Comparison of ENCODE assay signal across 8 cellular contexts in the genomic region with DNA sequence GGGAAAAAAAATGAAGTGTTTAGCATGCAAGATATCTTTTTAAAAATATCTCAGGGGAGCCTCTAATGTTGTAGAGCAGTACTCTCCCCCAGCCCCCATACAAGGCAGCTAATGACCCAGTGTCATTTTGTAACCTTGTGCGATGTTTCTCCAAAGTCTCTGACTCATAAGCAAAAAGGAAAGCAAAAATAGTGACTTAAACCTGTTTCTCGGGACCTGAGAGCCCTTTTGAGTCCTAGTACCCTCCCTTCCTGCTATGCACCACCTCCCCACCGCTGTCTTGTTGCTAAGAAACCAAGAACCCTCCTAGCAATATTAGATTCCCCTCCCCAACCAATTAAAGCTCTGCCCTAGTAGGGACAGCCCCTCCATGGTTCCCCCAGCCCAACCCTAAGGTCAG. TPM values are rescaled to one million over a fixed set of nuclear protein-coding genes. Genes with fewer than 3 reads are reported as not detected.
A peak's percentile ranks its signal among the peaks of the same experiment; 100 is the strongest.
DNase-seq lines count a peak whose midpoint lies in the region; ATAC-seq and TF ChIP-seq lines count a peak whose summit lies in the region.

No MANE protein-coding gene starts in this region.

- intact Hi-C loops in activated CD8-positive, alpha-beta T cell treated with anti-CD3 and anti-CD28 coated beads for 36 hours (cut with micrococcal nuclease): no loop called here
- intact Hi-C loops in sigmoid colon (cut with DNase I): no loop called here

- TF ChIP-seq EP300 in suprapubic skin (IDR thresholded peaks at IDR 0.05): no peak
- TF ChIP-seq EP300 in sigmoid colon (IDR thresholded peaks at IDR 0.05): no peak

- H3K79me2 ChIP-seq in trophoblast cell (ENCODE audit: control insufficient read depth, insufficient read depth, low read length, poor library complexity): peaks cover 5% of the 10 kb centered on the region

- no peak overlapping the region for H3K4ac ChIP-seq in trophoblast cell (ENCODE audit: low read depth, low read length)

- peak overlapping the region; percentile 75 for H2BK120ac ChIP-seq in trophoblast cell (ENCODE audit: insufficient read depth, low read length, poor library complexity)

- H3K9me3 ChIP-seq in trophoblast cell (ENCODE audit: insufficient read depth, low read depth, low read length): no peaks in the 10 kb centered on the region
- H3K9me3 ChIP-seq in suprapubic skin: no peaks in the 10 kb centered on the region
- no peaks in the 10 kb centered on the region for H3K9me3 ChIP-seq in sigmoid colon

- H3K27me3 Mint-ChIP-seq in activated CD8-positive, alpha-beta T cell treated with anti-CD3 and anti-CD28 coated beads for 36 hours: no peaks in the 10 kb centered on the region

- ATAC-seq in HG03045 (IDR thresholded peaks at IDR 0.05; ENCODE audit: unreplicated experiment): peak; percentile 69
- ATAC-seq in activated CD8-positive, alpha-beta T cell treated with anti-CD3 and anti-CD28 coated beads for 36 hours: peak; percentile 76

- H4K91ac ChIP-seq in trophoblast cell (ENCODE audit: low read depth, low read length): no peak overlapping the region

- H2BK5ac ChIP-seq in trophoblast cell (ENCODE audit: low read depth, low read length, poor library complexity): peak overlapping the region; percentile 35

- H3K4me3 ChIP-seq in trophoblast cell (ENCODE audit: low read depth, low read length) (no peak overlapping the region), suprapubic skin (no peak overlapping the region), sigmoid colon (no peak overlapping the region)

- H2BK12ac ChIP-seq in trophoblast cell (ENCODE audit: low read length): no peak overlapping the region

- TF ChIP-seq POLR2A in suprapubic skin (IDR thresholded peaks at IDR 0.05): no peak
- no peak for TF ChIP-seq POLR2A in sigmoid colon (IDR thresholded peaks at IDR 0.05)

- H3K4me1 ChIP-seq in trophoblast cell (ENCODE audit: control insufficient read depth in 1 of 2, insufficient read depth in 2 of 2, low read length in 2 of 2) (peaks cover 22 to 26% of the 10 kb centered on the region in 2 experiments), suprapubic skin (peaks cover 34% of the 10 kb centered on the region), sigmoid colon (peaks cover 0 to 31% (median 19%) of the 10 kb centered on the region in 4 donors)

- H3K14ac ChIP-seq in trophoblast cell (ENCODE audit: low read length): no peak overlapping the region

- peaks cover 8% of the 10 kb centered on the region for H3K36me3 Mint-ChIP-seq in activated CD8-positive, alpha-beta T cell treated with anti-CD3 and anti-CD28 coated beads for 36 hours (ENCODE audit: low read depth)

- H3K9me3 Mint-ChIP-seq in activated CD8-positive, alpha-beta T cell treated with anti-CD3 and anti-CD28 coated beads for 36 hours: no peaks in the 10 kb centered on the region

- H3K36me3 ChIP-seq in trophoblast cell (ENCODE audit: control insufficient read depth in 1 of 2, insufficient read depth in 2 of 2, low read length in 2 of 2) (no peaks in the 10 kb centered on the region), suprapubic skin (no peaks in the 10 kb centered on the region), sigmoid colon (no peaks in the 10 kb centered on the region)

- H3K79me1 ChIP-seq in trophoblast cell (ENCODE audit: low read length): peaks cover 16% of the 10 kb centered on the region

- H3K23ac ChIP-seq in trophoblast cell (ENCODE audit: low read length): no peak overlapping the region

- H4K12ac ChIP-seq in trophoblast cell (ENCODE audit: low read depth, low read length): no peak overlapping the region

- peak overlapping the region; percentile 79 for H3K27ac Mint-ChIP-seq in activated CD8-positive, alpha-beta T cell treated with anti-CD3 and anti-CD28 coated beads for 36 hours

- no peaks in the 10 kb centered on the region for H3K27me3 ChIP-seq in trophoblast cell (ENCODE audit: insufficient read depth, low read length)
- no peaks in the 10 kb centered on the region for H3K27me3 ChIP-seq in suprapubic skin
- no peaks in the 10 kb centered on the region for H3K27me3 ChIP-seq in sigmoid colon

- no peak overlapping the region for H2AFZ ChIP-seq in trophoblast cell (ENCODE audit: insufficient read depth, low read length, poor library complexity)

- no peak for TF ChIP-seq CTCF in activated CD8-positive, alpha-beta T cell treated with anti-CD3 and anti-CD28 coated beads for 36 hours (IDR thresholded peaks at IDR 0.05)
- TF ChIP-seq CTCF in suprapubic skin (IDR thresholded peaks at IDR 0.05) (no peak), sigmoid colon (IDR thresholded peaks at IDR 0.05) (no peak)

- POLR2A ChIA-PET in activated CD8-positive, alpha-beta T cell treated with anti-CD3 and anti-CD28 coated beads for 36 hours (lab: Charles Lee): interaction anchor here (0.8 to 1.5 kb wide), 4 partner anchors 10 to 356 kb away, joined by 3 to 6 read pairs (median 4); a partner anchor contains a TSS

- H3K4me1 Mint-ChIP-seq in activated CD8-positive, alpha-beta T cell treated with anti-CD3 and anti-CD28 coated beads for 36 hours (ENCODE audit: low read depth): peaks cover 37% of the 10 kb centered on the region

- no peak overlapping the region for H3K9ac ChIP-seq in trophoblast cell (ENCODE audit: low read length)

- no peak overlapping the region for H3K4me3 Mint-ChIP-seq in activated CD8-positive, alpha-beta T cell treated with anti-CD3 and anti-CD28 coated beads for 36 hours

- H3K27ac ChIP-seq in trophoblast cell (ENCODE audit: low read depth, low read length) (peak overlapping the region; percentile 85), suprapubic skin (no peak overlapping the region), sigmoid colon (no peak overlapping the region)

- CTCF ChIA-PET in activated CD8-positive, alpha-beta T cell treated with anti-CD3 and anti-CD28 coated beads for 36 hours (lab: Charles Lee): interaction anchor here (0.8 to 2.6 kb wide), 4 partner anchors 9 to 115 kb away, joined by 3 to 7 read pairs (median 5); a partner anchor contains a TSS

- peak; percentile 47 for DNase-seq in DMS53 (lab: John Stamatoyannopoulos, UW)
- no peak for DNase-seq in DMS53 treated with DMSO at 0.1 percent for 48 hours (lab: John Stamatoyannopoulos, UW; ENCODE audit: unreplicated experiment)
- DNase-seq in activated CD8-positive, alpha-beta T cell treated with anti-CD3 and anti-CD28 coated beads for 36 hours: peak; percentile 78
- DNase-seq in trophoblast cell: peak; percentile 43 to 80
- no peak for DNase-seq in suprapubic skin (ENCODE audit: low spot score in 2 of 2)
- no peak for DNase-seq in mucosa of gallbladder (ENCODE audit: low spot score)
- DNase-seq in sigmoid colon: no peak

- no peak overlapping the region for H2AK5ac ChIP-seq in trophoblast cell (ENCODE audit: low read length)

- no peak overlapping the region for H3K18ac ChIP-seq in trophoblast cell (ENCODE audit: low read length)

- H4K8ac ChIP-seq in trophoblast cell (ENCODE audit: low read depth, low read length): no peak overlapping the region

- H3K4me2 ChIP-seq in trophoblast cell (ENCODE audit: low read length): peak overlapping the region; percentile 2

- WGBS in trophoblast cell (ENCODE audit: extremely low coverage, insufficient coverage, insufficient read length): no CpG with 5 or more reads among the region's 3 CpGs
- WGBS in suprapubic skin: 36% methylated on average over 3 of the region's 3 CpGs
- WGBS in sigmoid colon, 2 donors: 50 to 67% methylated on average over 3 of the region's 3 CpGs

RNA-seq across cellular contexts. Expression of a gene that starts 2.8 kb away (rescaled TPM):
- 1 to 10 TPM; 6.7 to 6.9 TPM for total RNA-seq in activated CD8-positive, alpha-beta T cell treated with anti-CD3 and anti-CD28 coated beads for 36 hours
- 0.08 and 0.18 TPM in 2 replicates for polyA plus RNA-seq in trophoblast cell (2013)
- total RNA-seq in suprapubic skin (1 to 10 TPM in 2 of 4 donors, under 1 TPM in 2; 0.42 to 4.6 (median 1.3) TPM), mucosa of gallbladder (4.6 TPM), sigmoid colon (1 to 10 TPM in 3 of 4 donors, under 1 TPM in 1; 0.36 to 2.5 (median 1.7) TPM)
- 1 to 10 TPM in 1 of 3 donors, under 1 TPM in 1, not detected in 1; 0.23 to 2.1 TPM for polyA plus RNA-seq in sigmoid colon

RNA-seq across cellular contexts. Expression of a gene that starts 21.5 kb away (rescaled TPM):
- not detected for total RNA-seq in activated CD8-positive, alpha-beta T cell treated with anti-CD3 and anti-CD28 coated beads for 36 hours
- 14.5 and 16.1 TPM in 2 replicates for polyA plus RNA-seq in trophoblast cell (2013)
- 100 to 1,000 TPM in 1 of 4 donors, 10 to 100 TPM in 3; 30.3 to 110 (median 78.5) TPM for total RNA-seq in suprapubic skin
- 92.7 TPM for total RNA-seq in mucosa of gallbladder
- not detected for total RNA-seq in sigmoid colon
- polyA plus RNA-seq in sigmoid colon: 10 to 100 TPM; 23.4 to 31.7 (median 29.5) TPM

RNA-seq across cellular contexts. Expression of a gene that starts 32.4 kb away (rescaled TPM):
- total RNA-seq in activated CD8-positive, alpha-beta T cell treated with anti-CD3 and anti-CD28 coated beads for 36 hours: 10 to 100 TPM; 39.2 to 40.7 TPM
- 7.2 and 7.7 TPM in 2 replicates for polyA plus RNA-seq in trophoblast cell (2013)
- total RNA-seq in suprapubic skin (10 to 100 TPM; 27.3 to 41.3 (median 30.1) TPM), mucosa of gallbladder (35.4 TPM), sigmoid colon (10 to 100 TPM; 18.6 to 27.4 (median 22.7) TPM)
- 10 to 100 TPM; 22.4 to 33.6 (median 25.2) TPM for polyA plus RNA-seq in sigmoid colon

RNA-seq across cellular contexts. Expression of a gene that starts 35.9 kb away (rescaled TPM):
- total RNA-seq in activated CD8-positive, alpha-beta T cell treated with anti-CD3 and anti-CD28 coated beads for 36 hours: 10 to 100 TPM; 29.0 to 36.2 TPM
- polyA plus RNA-seq in trophoblast cell (2013): 13.4 and 15.5 TPM in 2 replicates
- total RNA-seq in suprapubic skin (10 to 100 TPM; 36.5 to 75.4 (median 50.9) TPM), mucosa of gallbladder (70.0 TPM), sigmoid colon (10 to 100 TPM; 40.8 to 81.7 (median 58.6) TPM)
- 10 to 100 TPM; 24.0 to 45.1 (median 40.6) TPM for polyA plus RNA-seq in sigmoid colon

RNA-seq across cellular contexts. Expression of a gene that starts 42.4 kb away (rescaled TPM):
- total RNA-seq in activated CD8-positive, alpha-beta T cell treated with anti-CD3 and anti-CD28 coated beads for 36 hours: not detected
- polyA plus RNA-seq in trophoblast cell (2013): not detected in 2 replicates
- total RNA-seq in suprapubic skin (10 to 100 TPM in 1 of 4 donors, 1 to 10 TPM in 3; 4.5 to 15.4 (median 7.2) TPM), mucosa of gallbladder (2.1 TPM), sigmoid colon (not detected)
- 1 to 10 TPM; 3.7 to 7.2 (median 4.4) TPM for polyA plus RNA-seq in sigmoid colon

Comparison
In these comparisons a context has a peak if more than half of its experiments do, and no peak if none do; other contexts are left out.
1. DNase-seq: peak in DMS53 (single experiment), activated CD8-positive, alpha-beta T cell treated with anti-CD3 and anti-CD28 coated beads for 36 hours (single experiment) and trophoblast cell (2 of 2); none in DMS53 treated with DMSO at 0.1 percent for 48 hours (single experiment), suprapubic skin (0 of 2), mucosa of gallbladder (single experiment) and sigmoid colon (single experiment).
2. RNA of a gene that starts 21.5 kb away (total RNA-seq): 92.7 TPM in mucosa of gallbladder (single experiment) and 30.3 to 110 TPM in suprapubic skin; not detected in activated CD8-positive, alpha-beta T cell treated with anti-CD3 and anti-CD28 coated beads for 36 hours and not detected in sigmoid colon; every median in the first group is over 10 times any median in the second.